Comparison of ENCODE assay signal across 2 cellular contexts in genomic region chr3:136898954-136899353, GRCh38.
TF ChIP-seq lines count a peak whose summit lies in the region.

No MANE protein-coding gene starts in this region.

TF ChIP-seq in K562, 482 proteins besides CTCF, POLR2A, EP300 and RAD21:
- TF ChIP-seq PHF21A (IDR thresholded peaks at IDR 0.05; ENCODE audit: borderline replicate concordance, low read depth), result no peak
- no peak for TF ChIP-seq ZBTB17 (CRISPR knock-in tag; IDR thresholded peaks at IDR 0.05)
- no peak for TF ChIP-seq MYBL2 (IDR thresholded peaks at IDR 0.05; ENCODE audit: low read depth)
- no peak for TF ChIP-seq MYBL2 (CRISPR knock-in tag; IDR thresholded peaks at IDR 0.05; ENCODE audit: borderline replicate concordance)
- no peak for TF ChIP-seq NCOA1 (IDR thresholded peaks at IDR 0.05; ENCODE audit: low read depth)
- TF ChIP-seq STAT6 (CRISPR knock-in tag; IDR thresholded peaks at IDR 0.05), result no peak
- no peak for TF ChIP-seq STAT5B (CRISPR knock-in tag; IDR thresholded peaks at IDR 0.05)
- TF ChIP-seq TAF15 (IDR thresholded peaks at IDR 0.05; ENCODE audit: low read depth, low read length), result no peak

TF ChIP-seq in HEK293T, 16 proteins besides CTCF, POLR2A, EP300 and RAD21:
- TF ChIP-seq ARNT (IDR thresholded peaks at IDR 0.05) (no peak), TARDBP (IDR thresholded peaks at IDR 0.05) (no peak), HDGF (IDR thresholded peaks at IDR 0.05; ENCODE audit: borderline replicate concordance) (no peak), ZNF384 (IDR thresholded peaks at IDR 0.05) (no peak), FOXA1 (IDR thresholded peaks at IDR 0.05) (no peak), LEF1 (IDR thresholded peaks at IDR 0.05; ENCODE audit: borderline replicate concordance) (no peak), FOXM1 (IDR thresholded peaks at IDR 0.05; ENCODE audit: borderline replicate concordance) (no peak), NFRKB (IDR thresholded peaks at IDR 0.05) (no peak), CTBP1 (IDR thresholded peaks at IDR 0.05; ENCODE audit: borderline replicate concordance) (no peak), ELF4 (IDR thresholded peaks at IDR 0.05) (no peak), BHLHE40 (IDR thresholded peaks at IDR 0.05; ENCODE audit: borderline replicate concordance) (no peak), SUZ12 (IDR thresholded peaks at IDR 0.05) (no peak), PKNOX1 (IDR thresholded peaks at IDR 0.05) (no peak), FOXK2 (IDR thresholded peaks at IDR 0.05) (no peak), SP1 (IDR thresholded peaks at IDR 0.05) (no peak), L3MBTL2 (conservative IDR thresholded peaks at IDR 0.05) (no peak)
